14 cellular contexts compared by ENCODE assay signal in genomic region chr11:82989628-82990404, GRCh38.
DNase-seq lines count a peak whose midpoint lies in the region; FAIRE-seq and TF ChIP-seq lines count a peak whose summit lies in the region.
"Had no signal": no experiment of that assay in that cellular context is flagged by ENCODE, and none has a peak within 500 bp of the region (broad histone marks: within the 10 kb centered on the region; RNA-seq: fewer than 3 reads in every experiment).

No MANE protein-coding gene starts in this region.

- TF ChIP-seq EP300 in H1 (IDR thresholded peaks at IDR 0.05; ENCODE audit: borderline replicate concordance in 1 of 2, low read depth in 2 of 2, low read length in 2 of 2) = no peak

- no peaks in the 10 kb centered on the region for H3K9me3 ChIP-seq in H1 (ENCODE audit: insufficient read depth in 2 of 2, low read depth in 1 of 2, low read length in 1 of 2)
- H3K9me3 ChIP-seq: sigmoid colon, SK-N-SH had no signal

- H3K4ac ChIP-seq in H1 (replicated peaks; ENCODE audit: insufficient read length, low read depth, low read length) = no peak overlapping the region

- no peak overlapping the region for H2AFZ ChIP-seq in H1 (ENCODE audit: low read length)

- no peak overlapping the region for H3K9ac ChIP-seq in H1 (replicated peaks in 1 of 4; ENCODE audit: extremely low read depth in 1 of 4, low read depth in 3 of 4, low read length in 3 of 4)
- H3K9ac ChIP-seq: SK-N-SH had no signal

- no peak overlapping the region for H2AK5ac ChIP-seq in H1 (ENCODE audit: low read depth, low read length)

- H3K23me2 ChIP-seq in H1 (ENCODE audit: low read depth, low read length) = peaks cover 2% of the 10 kb centered on the region; the same call in 1 of the 2 replicates

- H3K56ac ChIP-seq in H1 (replicated peaks; ENCODE audit: insufficient read length, low read depth, low read length) = no peak overlapping the region

- no peaks in the 10 kb centered on the region for H3K4me1 ChIP-seq in H1 (replicated peaks in 1 of 4; ENCODE audit: control insufficient read depth in 3 of 4, insufficient read depth in 4 of 4, low read length in 3 of 4)

- no peaks in the 10 kb centered on the region for H3K79me1 ChIP-seq in H1 (ENCODE audit: low read depth, low read length)

- POLR2A ChIA-PET in H1 (lab: Charles Lee; ENCODE audit: partially characterized antibody) = no interaction called here

- no peaks in the 10 kb centered on the region for H3K27me3 ChIP-seq in H1 (replicated peaks in 1 of 4; ENCODE audit: control insufficient read depth in 3 of 4, extremely low read depth in 1 of 4, insufficient read depth in 3 of 4, low read length in 3 of 4)
- H3K27me3 ChIP-seq: sigmoid colon had no signal

- TF ChIP-seq RAD21 in H1 (IDR thresholded peaks at IDR 0.05 in 1 of 2, conservative IDR thresholded peaks at IDR 0.05 in 1 of 2; ENCODE audit: low read depth in 2 of 2, low read length in 2 of 2) = peak; percentile 11 to 12; a peak in 3 of 4 replicates

- H4K8ac ChIP-seq in H1 (ENCODE audit: extremely low read depth, insufficient read depth, low read length) = no peak overlapping the region

- no peak overlapping the region for H3K23ac ChIP-seq in H1 (ENCODE audit: insufficient read length)

- H4K20me1 ChIP-seq in H1 (replicated peaks in 1 of 2; ENCODE audit: control insufficient read depth in 1 of 2, insufficient read depth in 2 of 2, low read length in 2 of 2) = no peaks in the 10 kb centered on the region

- H3K4me3 ChIP-seq in H1 (ENCODE audit: extremely low read depth in 1 of 4, insufficient read depth in 2 of 4, low read depth in 3 of 4, low read length in 4 of 4) = no peak overlapping the region
- H3K4me3 ChIP-seq: sigmoid colon had no signal

- intact Hi-C loops in head of caudate nucleus (cut with DNase I) = loop anchor here (5.0 kb wide), 1 partner anchor 82 kb away; the partner anchor contains the start of gene RAB30

- no peak overlapping the region for H3K14ac ChIP-seq in H1 (ENCODE audit: insufficient read length)

- H4K91ac ChIP-seq in H1 (replicated peaks; ENCODE audit: insufficient read length, low read length) = no peak overlapping the region

- CTCF ChIA-PET in H1 (lab: Charles Lee; ENCODE audit: partially characterized antibody) = interaction anchor here (0.6 to 0.9 kb wide), 4 partner anchors 12 to 65 kb away, joined by 3 to 5 read pairs (median 4); no protein-coding TSS in a partner anchor

- no peak overlapping the region for H2BK5ac ChIP-seq in H1 (ENCODE audit: low read depth, low read length)

- no peak for FAIRE-seq in H1 (lab: Jason Lieb, UNC)
- FAIRE-seq: A204.1 had no signal

- no peak overlapping the region for H3K18ac ChIP-seq in H1 (ENCODE audit: extremely low read depth, low read length)

- no peaks in the 10 kb centered on the region for H3K36me3 ChIP-seq in H1 (ENCODE audit: control insufficient read depth in 2 of 4, insufficient read depth in 4 of 4, low read length in 3 of 4)

- H3K79me2 ChIP-seq in H1 (ENCODE audit: control insufficient read depth in 1 of 2, insufficient read depth in 2 of 2, low read length in 2 of 2) = no peaks in the 10 kb centered on the region

- H3K27ac ChIP-seq in H1 (ENCODE audit: low read depth, low read length) (no peak overlapping the region), substantia nigra (ENCODE audit: low read depth, low read length, poor library complexity, severe bottlenecking) (peak overlapping the region; percentile 77)
- H3K27ac ChIP-seq: sigmoid colon had no signal

- H3K4me2 ChIP-seq in H1 (ENCODE audit: insufficient read depth in 1 of 2, low read depth in 2 of 2, low read length in 2 of 2) = no peak overlapping the region
- H3K4me2 ChIP-seq: SK-N-SH had no signal

- no peak overlapping the region for H2BK12ac ChIP-seq in H1 (ENCODE audit: low read depth, low read length)

- no peak for TF ChIP-seq CTCF in H1 (IDR thresholded peaks at IDR 0.05; ENCODE audit: control extremely low read depth in 1 of 3, insufficient read depth in 1 of 3, low read depth in 1 of 3, low read length in 3 of 3)

- H2BK120ac ChIP-seq in H1 (replicated peaks; ENCODE audit: low read depth, low read length) = no peak overlapping the region

- H2BK20ac ChIP-seq in H1 (ENCODE audit: low read length) = no peak overlapping the region

- H4K5ac ChIP-seq in H1 (ENCODE audit: insufficient read length, low read depth, low read length) = no peak overlapping the region

- 83% methylated on average over 9 of the region's 9 CpGs; no CpG with 5 or more reads in 1 of the 2 experiments for WGBS in H1 (ENCODE audit: extremely low coverage in 1 of 2, insufficient coverage in 1 of 2, insufficient read length in 1 of 2, insufficient replicate concordance in 2 of 2, low coverage in 1 of 2, low lambda C conversion rate in 2 of 2, missing lambda C conversion rate in 1 of 2), 2 experiments

- peak; percentile 1 for DNase-seq in NCI-H2227 (lab: John Stamatoyannopoulos, UW; ENCODE audit: unreplicated experiment)
- DNase-seq in NCI-H2227 treated with DMSO at 0.1 percent for 48 hours (lab: John Stamatoyannopoulos, UW) = no peak
- DNase-seq in SW480 (ENCODE audit: low spot score) = peak; percentile 72
- no peak for DNase-seq in H1 (ENCODE audit: low read depth in 1 of 2, low spot score in 2 of 2)
- no peak for DNase-seq in substantia nigra (lab: John Stamatoyannopoulos, UW)
- DNase-seq in head of caudate nucleus = no peak
- DNase-seq in stimulated activated CD4-positive, alpha-beta T cell treated with anti-CD3 and anti-CD28 coated beads, Interleukin-15, amount 100 ng/mL, for 24 hours = no peak
- DNase-seq in cortex of kidney (lab: John Stamatoyannopoulos, UW) = no peak
- DNase-seq: activated naive CD4-positive, alpha-beta T cell treated with anti-CD3 and anti-CD28 coated beads, Interleukin-2, amount 10 ng/mL, durations not matched to agents 7 days and 5 days; left ventricle myocardium superior; NCI-H1092; sigmoid colon; SK-N-SH had no signal

- TF ChIP-seq POLR2A in H1 (IDR thresholded peaks at IDR 0.05; ENCODE audit: control extremely low read depth in 1 of 2, low read depth in 2 of 2, low read length in 2 of 2) = no peak

- H2BK15ac ChIP-seq in H1 (ENCODE audit: low read length) = no peak overlapping the region

TF ChIP-seq in H1, 55 proteins besides CTCF, POLR2A, EP300 and RAD21:
- TF ChIP-seq TCF12 (IDR thresholded peaks at IDR 0.05; ENCODE audit: low read depth, low read length) (no peak), RFX5 (IDR thresholded peaks at IDR 0.05; ENCODE audit: borderline replicate concordance, low read depth, low read length) (no peak), GTF2F1 (IDR thresholded peaks at IDR 0.05; ENCODE audit: borderline replicate concordance, low read depth, low read length) (no peak)
TF ChIP-seq in H1: peak in this region for 0.

Comparison
In these comparisons a context has a peak if more than half of its experiments do, and no peak if none do; other contexts are left out.
1. DNase-seq: peak in NCI-H2227 (single experiment) and SW480 (single experiment); none in NCI-H2227 treated with DMSO at 0.1 percent for 48 hours (single experiment), H1 (0 of 2), substantia nigra (0 of 49), head of caudate nucleus (0 of 42), stimulated activated CD4-positive, alpha-beta T cell treated with anti-CD3 and anti-CD28 coated beads, Interleukin-15, amount 100 ng/mL, for 24 hours (single experiment) and cortex of kidney (single experiment).